In the genomic region with DNA sequence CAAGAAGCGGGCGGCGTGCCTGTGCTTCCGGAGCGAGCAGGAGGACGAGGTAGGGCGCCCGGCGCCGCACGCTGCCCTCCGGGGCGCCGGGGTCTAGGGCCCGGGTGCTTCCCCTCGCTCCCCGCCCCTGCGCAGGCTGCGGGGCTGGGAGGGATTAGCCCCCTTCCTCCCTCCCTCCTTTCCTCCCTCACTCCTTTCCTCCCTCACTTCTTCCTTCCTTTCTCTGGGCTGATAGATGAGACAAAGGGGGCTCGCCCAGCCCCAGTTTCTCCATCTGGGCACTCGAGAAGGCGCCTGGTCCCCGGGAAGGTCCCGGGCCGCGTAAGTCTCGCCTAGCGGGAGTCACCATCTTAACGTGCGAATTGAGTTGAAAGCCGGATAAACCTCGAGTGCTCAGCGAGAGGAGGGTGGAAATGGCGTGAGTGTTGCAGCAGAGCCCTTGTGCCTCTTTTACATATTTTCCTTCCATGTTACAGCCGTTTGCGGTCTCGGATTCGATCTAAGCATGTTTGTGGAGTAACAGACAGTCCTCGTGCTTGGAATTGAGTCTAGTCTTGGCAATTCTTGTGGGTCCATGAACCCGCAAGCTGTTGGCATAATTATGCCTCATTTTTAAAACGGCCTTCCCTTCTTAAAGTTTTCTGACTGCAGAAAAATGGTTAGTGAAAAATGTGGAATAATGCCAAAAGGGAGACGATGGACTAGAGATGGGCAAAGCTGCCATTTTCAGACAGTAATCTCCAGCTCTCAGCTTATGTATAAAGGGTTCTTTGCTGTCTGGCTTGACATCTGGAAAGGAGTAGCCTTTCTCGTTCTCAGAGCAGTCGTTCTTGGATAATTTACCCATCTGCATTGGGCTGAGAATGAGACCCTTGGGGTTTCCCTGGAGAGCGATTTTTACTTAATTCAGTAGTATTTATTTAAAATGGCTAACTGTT, we compare ENCODE assay signal across 8 cellular contexts. TPM values are rescaled to one million over a fixed set of nuclear protein-coding genes. Genes with fewer than 3 reads are reported as not detected.
DNase-seq lines count a peak whose midpoint lies in the region; ATAC-seq and TF ChIP-seq lines count a peak whose summit lies in the region.

No MANE protein-coding gene starts in this region.

- intact Hi-C loops in CD8-positive, alpha-beta T cell (cut with DNase I, micrococcal nuclease): loop anchor here (2.0 to 10.0 kb wide), 13 partner anchors 18 to 1501 kb away; partner anchors contain the start of genes CEP83 (in 2 of the 2), SOCS2 (in 2 of the 2), EEA1 (in 1 of the 2) and UBE2N (in 1 of the 2)
- intact Hi-C loops in PC-9 (cut with micrococcal nuclease; ENCODE audit: unreplicated experiment): loop anchor here (5.0 to 10.0 kb wide), 3 partner anchors 136 to 296 kb away; no protein-coding TSS in a partner anchor

- H3K4me2 ChIP-seq in PC-9: peak overlapping the region; percentile 80
- H3K4me2 ChIP-seq in neural progenitor cell: peak overlapping the region; percentile 83

- peaks cover 23% of the 10 kb centered on the region for H3K4me1 ChIP-seq in CD8-positive, alpha-beta T cell (ENCODE audit: insufficient read depth, low read length)
- H3K4me1 ChIP-seq in PC-9 (replicated peaks; ENCODE audit: insufficient read depth): peaks cover 28% of the 10 kb centered on the region
- H3K4me1 ChIP-seq in neural progenitor cell: peaks cover 43% of the 10 kb centered on the region
- peaks cover 5 to 78% (median 72%) of the 10 kb centered on the region in 5 donors for H3K4me1 ChIP-seq in subcutaneous abdominal adipose tissue (ENCODE audit: control insufficient read depth in 5 of 5, insufficient read depth in 5 of 5, low read length in 5 of 5)

- peaks cover 72% of the 10 kb centered on the region for H3K79me2 ChIP-seq in PC-9 (ENCODE audit: low read depth)
- peaks cover 55% of the 10 kb centered on the region for H3K79me2 ChIP-seq in neural progenitor cell (ENCODE audit: low read depth)

- CTCF ChIA-PET in CD8-positive, alpha-beta T cell (lab: Charles Lee): interaction anchor here (0.9 kb wide), 1 partner anchor 19 kb away, joined by 3 read pairs; no protein-coding TSS in a partner anchor
- CTCF ChIA-PET in PC-9 (lab: Charles Lee): no interaction called here

- no peaks in the 10 kb centered on the region for H3K9me3 ChIP-seq in CD8-positive, alpha-beta T cell (ENCODE audit: low read length)
- H3K9me3 ChIP-seq in PC-9 (ENCODE audit: insufficient read depth, low read depth): no peaks in the 10 kb centered on the region
- no peaks in the 10 kb centered on the region for H3K9me3 ChIP-seq in neural progenitor cell (ENCODE audit: low read depth)
- H3K9me3 ChIP-seq in subcutaneous abdominal adipose tissue (ENCODE audit: control insufficient read depth in 5 of 5, low read length in 5 of 5): no peaks in the 10 kb centered on the region

- H3K27ac Mint-ChIP-seq in CD8-positive, alpha-beta T cell: peak overlapping the region; percentile 99
- peak overlapping the region; percentile 98 for H3K27ac Mint-ChIP-seq in neural progenitor cell

- peak; percentile 54 for ATAC-seq in CD8-positive, alpha-beta T cell
- peak; percentile 28 for ATAC-seq in GM19395 (IDR thresholded peaks at IDR 0.05; ENCODE audit: unreplicated experiment)
- peak; percentile 30 for ATAC-seq in HG03521 (IDR thresholded peaks at IDR 0.05; ENCODE audit: unreplicated experiment)

- no peak for TF ChIP-seq CTCF in CD8-positive, alpha-beta T cell (IDR thresholded peaks at IDR 0.05)
- TF ChIP-seq CTCF in PC-9 (conservative IDR thresholded peaks at IDR 0.05) (no peak), neural progenitor cell (IDR thresholded peaks at IDR 0.05) (no peak)

- H3K9ac ChIP-seq in neural progenitor cell: peak overlapping the region; percentile 27
- peak overlapping the region; percentile 78 to 96 (median 89) for H3K9ac ChIP-seq in subcutaneous abdominal adipose tissue (ENCODE audit: low read length in 5 of 5)

- H2AFZ ChIP-seq in PC-9 (peak overlapping the region; percentile 97), neural progenitor cell (replicated peaks) (peak overlapping the region; percentile 41)

- H3K9me3 Mint-ChIP-seq in CD8-positive, alpha-beta T cell: no peaks in the 10 kb centered on the region
- H3K9me3 Mint-ChIP-seq in neural progenitor cell: peaks cover 2% of the 10 kb centered on the region

- peak overlapping the region; percentile 87 for H3K4me3 ChIP-seq in CD8-positive, alpha-beta T cell (ENCODE audit: low read depth, low read length)
- H3K4me3 ChIP-seq in PC-9: peak overlapping the region; percentile 86
- H3K4me3 ChIP-seq in neural progenitor cell: peak overlapping the region; percentile 63
- H3K4me3 ChIP-seq in subcutaneous abdominal adipose tissue (ENCODE audit: low read depth in 1 of 5, low read length in 5 of 5): peak overlapping the region; percentile 89 to 100 (median 93)

- H3K27ac ChIP-seq in CD8-positive, alpha-beta T cell (ENCODE audit: low read depth, low read length): peak overlapping the region; percentile 81
- H3K27ac ChIP-seq in PC-9 (peak overlapping the region; percentile 42), neural progenitor cell (no peak overlapping the region), subcutaneous abdominal adipose tissue (ENCODE audit: low read depth, low read length) (peak overlapping the region; percentile 95)

- BruUV-seq in PC-9 (replicated peaks; lab: Mats Ljungman, UMichigan): TSS peak; percentile 37

- H3K36me3 ChIP-seq in CD8-positive, alpha-beta T cell (ENCODE audit: insufficient read depth, low read length): no peaks in the 10 kb centered on the region
- H3K36me3 ChIP-seq in PC-9 (ENCODE audit: low read depth) (no peaks in the 10 kb centered on the region), neural progenitor cell (no peaks in the 10 kb centered on the region), subcutaneous abdominal adipose tissue (ENCODE audit: control insufficient read depth in 5 of 5, insufficient read depth in 5 of 5, low read length in 5 of 5) (no peaks in the 10 kb centered on the region)

- POLR2A ChIA-PET in CD8-positive, alpha-beta T cell (lab: Charles Lee): interaction anchor here (0.6 to 1.2 kb wide), 2 partner anchors 104 to 134 kb away, joined by 5 read pairs; no protein-coding TSS in a partner anchor
- POLR2A ChIA-PET in PC-9 (lab: Charles Lee; ENCODE audit: unreplicated experiment): interaction anchor here (0.6 kb wide), 1 partner anchor 61 kb away, joined by 6 read pairs; no protein-coding TSS in a partner anchor

- DNase-seq in CD8-positive, alpha-beta T cell: peak; percentile 18 to 75 (median 52)
- peak in 1 of 2 experiments; percentile 19 for DNase-seq in PC-9
- DNase-seq in activated T-cell treated with anti-CD3 and anti-CD28 coated beads, Interleukin-2, amount 50 U/mL, for 48 hours: peak; percentile 77
- peak; percentile 85 for DNase-seq in fibroblast of gingiva (ENCODE audit: low read depth)
- peak; percentile 67 for DNase-seq in neural progenitor cell (ENCODE audit: low spot score)

- no peaks in the 10 kb centered on the region for H3K9me2 ChIP-seq in PC-9 (ENCODE audit: insufficient read depth)

- H3K4me3 Mint-ChIP-seq in CD8-positive, alpha-beta T cell: peak overlapping the region; percentile 99
- peak overlapping the region; percentile 100 for H3K4me3 Mint-ChIP-seq in neural progenitor cell

- no peaks in the 10 kb centered on the region for H3K27me3 Mint-ChIP-seq in CD8-positive, alpha-beta T cell (ENCODE audit: low read depth)
- H3K27me3 Mint-ChIP-seq in neural progenitor cell (ENCODE audit: insufficient read depth, low read depth): peaks cover 2% of the 10 kb centered on the region

- peaks cover 13% of the 10 kb centered on the region for H3F3A ChIP-seq in PC-9 (ENCODE audit: insufficient read depth, low read depth)
- H3F3A ChIP-seq in neural progenitor cell (ENCODE audit: low read depth): peaks cover 26% of the 10 kb centered on the region

- H4K20me1 ChIP-seq in PC-9 (ENCODE audit: insufficient read depth): peaks cover 33% of the 10 kb centered on the region
- H4K20me1 ChIP-seq in neural progenitor cell (ENCODE audit: low read depth): peaks cover 49% of the 10 kb centered on the region

- no peaks in the 10 kb centered on the region for H3K27me3 ChIP-seq in CD8-positive, alpha-beta T cell (ENCODE audit: insufficient read depth, low read length)
- no peaks in the 10 kb centered on the region for H3K27me3 ChIP-seq in PC-9 (ENCODE audit: insufficient read depth, low read depth)
- no peaks in the 10 kb centered on the region for H3K27me3 ChIP-seq in neural progenitor cell
- H3K27me3 ChIP-seq in subcutaneous abdominal adipose tissue (ENCODE audit: control insufficient read depth in 5 of 5, insufficient read depth in 4 of 5, low read length in 5 of 5): no peaks in the 10 kb centered on the region

- H3K36me3 Mint-ChIP-seq in CD8-positive, alpha-beta T cell: peaks cover 7% of the 10 kb centered on the region
- H3K36me3 Mint-ChIP-seq in neural progenitor cell: peaks cover 15% of the 10 kb centered on the region

- H3K4me1 Mint-ChIP-seq in CD8-positive, alpha-beta T cell (ENCODE audit: low read depth): peaks cover 44% of the 10 kb centered on the region
- peaks cover 49% of the 10 kb centered on the region for H3K4me1 Mint-ChIP-seq in neural progenitor cell

RNA-seq across cellular contexts. Expression of gene NUDT4, which starts 0.9 kb away (rescaled TPM):
- total RNA-seq in CD8-positive, alpha-beta T cell: 100 to 1,000 TPM in 1 of 2 experiments, 10 to 100 TPM in 1; 98.7 to 102 TPM
- 38.7 and 51.0 TPM in 2 replicates for total RNA-seq in PC-9 (2021)
- total RNA-seq in neural progenitor cell (ENCODE audit: low replicate concordance): 56.3 and 89.8 TPM in 2 replicates
